In genomic region chr5:132470596-132470995, GRCh38 we compare ENCODE assay signal across 13 cellular contexts. TPM values are rescaled to one million over a fixed set of nuclear protein-coding genes. Genes with fewer than 3 reads are reported as not detected.
A peak's percentile ranks its signal among the peaks of the same experiment; 100 is the strongest.
DNase-seq lines count a peak whose midpoint lies in the region; ATAC-seq and TF ChIP-seq lines count a peak whose summit lies in the region.
"Had no signal": no experiment of that assay in that cellular context is flagged by ENCODE, and none has a peak within 500 bp of the region (broad histone marks: within the 10 kb centered on the region; RNA-seq: fewer than 3 reads in every experiment).

No MANE protein-coding gene starts in this region.

- H3K4me3 ChIP-seq in tibial artery: no peak overlapping the region
- H3K4me3 ChIP-seq in vagina: no peak overlapping the region
- H3K4me3 ChIP-seq: MG63, SJSA1 had no signal

- no peak overlapping the region for H3K27ac Mint-ChIP-seq in activated naive CD4-positive, alpha-beta T cell treated with anti-CD3 and anti-CD28 coated beads, Interleukin-2, amount 10 ng/mL, durations not matched to agents 7 days and 5 days
- no peak overlapping the region for H3K27ac Mint-ChIP-seq in activated naive CD4-positive, alpha-beta T cell treated with anti-CD3 and anti-CD28 coated beads, Interleukin-2, amount 50 U/mL, for 72 hours
- H3K27ac Mint-ChIP-seq in T-cell: peak overlapping the region; percentile 94 to 97

- intact Hi-C loops in tibial artery (cut with DNase I; ENCODE audit: low total_unique reads): no loop called here
- intact Hi-C loops in vagina (cut with DNase I): no loop called here

- DNase-seq in activated naive CD4-positive, alpha-beta T cell treated with anti-CD3 and anti-CD28 coated beads, Interleukin-2, amount 10 ng/mL, durations not matched to agents 7 days and 5 days: peak; percentile 21
- DNase-seq in activated naive CD4-positive, alpha-beta T cell treated with anti-CD3 and anti-CD28 coated beads, Interleukin-2, amount 50 U/mL, for 72 hours (ENCODE audit: low spot score in 2 of 2): no peak
- peak in 4 of 34 experiments; percentile 1 to 10 (median 3) for DNase-seq in T-cell
- peak; percentile 26 for DNase-seq in mesenteric fat pad (ENCODE audit: low spot score)
- DNase-seq in tibial artery: peak; percentile 5 to 51
- no peak for DNase-seq in NCI-H2171 (lab: John Stamatoyannopoulos, UW)
- no peak for DNase-seq in vagina (ENCODE audit: extremely low spot score in 2 of 2)
- DNase-seq: DMS79 treated with DMSO at 0.1 percent for 48 hours; MG63; stimulated activated CD4-positive, alpha-beta T cell treated with anti-CD3 and anti-CD28 coated beads, Interleukin-15, amount 100 ng/mL, for 24 hours had no signal

- peaks cover 98% of the 10 kb centered on the region for H3K4me1 Mint-ChIP-seq in activated naive CD4-positive, alpha-beta T cell treated with anti-CD3 and anti-CD28 coated beads, Interleukin-2, amount 10 ng/mL, durations not matched to agents 7 days and 5 days
- H3K4me1 Mint-ChIP-seq in T-cell: peaks cover 85 to 95% (median 89%) of the 10 kb centered on the region in 3 donors

- H3K4me1 ChIP-seq in tibial artery (peaks cover 0 to 14% (median 11%) of the 10 kb centered on the region in 4 donors), vagina (peaks cover 50% of the 10 kb centered on the region)

- no peaks in the 10 kb centered on the region for H3K27me3 Mint-ChIP-seq in activated naive CD4-positive, alpha-beta T cell treated with anti-CD3 and anti-CD28 coated beads, Interleukin-2, amount 10 ng/mL, durations not matched to agents 7 days and 5 days
- H3K27me3 Mint-ChIP-seq in T-cell: no peaks in the 10 kb centered on the region

- no peak for TF ChIP-seq POLR2A in vagina (IDR thresholded peaks at IDR 0.05)

- H3K9me3 Mint-ChIP-seq in activated naive CD4-positive, alpha-beta T cell treated with anti-CD3 and anti-CD28 coated beads, Interleukin-2, amount 10 ng/mL, durations not matched to agents 7 days and 5 days: no peaks in the 10 kb centered on the region
- H3K9me3 Mint-ChIP-seq in activated naive CD4-positive, alpha-beta T cell treated with anti-CD3 and anti-CD28 coated beads, Interleukin-2, amount 50 U/mL, for 72 hours: no peaks in the 10 kb centered on the region
- no peaks in the 10 kb centered on the region for H3K9me3 Mint-ChIP-seq in T-cell

- CTCF ChIA-PET in activated naive CD4-positive, alpha-beta T cell treated with anti-CD3 and anti-CD28 coated beads, Interleukin-2, amount 10 ng/mL, durations not matched to agents 7 days and 5 days (lab: Charles Lee): interaction anchor here (0.8 to 4.6 kb wide), 8 partner anchors 10 to 81 kb away, joined by 3 to 29 read pairs (median 5); partner anchors contain the start of gene IRF1
- CTCF ChIA-PET in T-cell (lab: Charles Lee): interaction anchor here (1.1 to 1.2 kb wide), 4 partner anchors 10 to 43 kb away, joined by 3 to 8 read pairs (median 5); no protein-coding TSS in a partner anchor

- H3K27me3 ChIP-seq in tibial artery: no peaks in the 10 kb centered on the region
- H3K27me3 ChIP-seq in vagina: no peaks in the 10 kb centered on the region
- H3K27me3 ChIP-seq: MG63, SJSA1 had no signal

- H3K36me3 Mint-ChIP-seq in activated naive CD4-positive, alpha-beta T cell treated with anti-CD3 and anti-CD28 coated beads, Interleukin-2, amount 10 ng/mL, durations not matched to agents 7 days and 5 days: peaks cover 35% of the 10 kb centered on the region
- no peaks in the 10 kb centered on the region for H3K36me3 Mint-ChIP-seq in activated naive CD4-positive, alpha-beta T cell treated with anti-CD3 and anti-CD28 coated beads, Interleukin-2, amount 50 U/mL, for 72 hours
- H3K36me3 Mint-ChIP-seq in T-cell: peaks cover 6% of the 10 kb centered on the region

- TF ChIP-seq CTCF in tibial artery (IDR thresholded peaks at IDR 0.05) (no peak), vagina (IDR thresholded peaks at IDR 0.05) (no peak)

- POLR2A ChIA-PET in T-cell (lab: Charles Lee): interaction anchor here (0.7 to 5.0 kb wide), 12 partner anchors 8 to 45 kb away, joined by 3 to 75 read pairs (median 6); partner anchors contain the start of gene IRF1 (in 1 of the 2)

- no peak overlapping the region for H3K4me3 Mint-ChIP-seq in activated naive CD4-positive, alpha-beta T cell treated with anti-CD3 and anti-CD28 coated beads, Interleukin-2, amount 10 ng/mL, durations not matched to agents 7 days and 5 days
- peak overlapping the region in 1 of 3 donors; percentile 53 for H3K4me3 Mint-ChIP-seq in T-cell

- H3K36me3 ChIP-seq in tibial artery: no peaks in the 10 kb centered on the region
- no peaks in the 10 kb centered on the region for H3K36me3 ChIP-seq in vagina
- H3K36me3 ChIP-seq: SJSA1 had no signal

- no peak overlapping the region for H3K27ac ChIP-seq in tibial artery
- no peak overlapping the region for H3K27ac ChIP-seq in vagina
- H3K27ac ChIP-seq: parathyroid adenoma, SJSA1 had no signal

- H3K9me3 ChIP-seq in tibial artery (no peaks in the 10 kb centered on the region), vagina (no peaks in the 10 kb centered on the region)
- H3K9me3 ChIP-seq: SJSA1 had no signal

- ATAC-seq in activated naive CD4-positive, alpha-beta T cell treated with anti-CD3 and anti-CD28 coated beads, Interleukin-2, amount 50 U/mL, for 72 hours: no peak
- ATAC-seq in T-cell (replicated peaks in 1 of 4) (no peak), GM21619 (IDR thresholded peaks at IDR 0.05; ENCODE audit: unreplicated experiment) (no peak)

RNA-seq across cellular contexts. Expression of gene IRF1, which starts 20.0 kb away (rescaled TPM):
- 100 to 1,000 TPM; 107 to 156 TPM for total RNA-seq in activated naive CD4-positive, alpha-beta T cell treated with anti-CD3 and anti-CD28 coated beads, Interleukin-2, amount 50 U/mL, for 72 hours
- total RNA-seq in T-cell (100 to 1,000 TPM; 167 to 859 (median 252) TPM), mesenteric fat pad (61.1 TPM), vagina (49.8 TPM)

Comparison
In these comparisons a context has a peak if more than half of its experiments do, and no peak if none do; other contexts are left out.
1. DNase-seq: peak in activated naive CD4-positive, alpha-beta T cell treated with anti-CD3 and anti-CD28 coated beads, Interleukin-2, amount 10 ng/mL, durations not matched to agents 7 days and 5 days (single experiment), mesenteric fat pad (single experiment) and tibial artery (2 of 2); none in activated naive CD4-positive, alpha-beta T cell treated with anti-CD3 and anti-CD28 coated beads, Interleukin-2, amount 50 U/mL, for 72 hours (0 of 2), NCI-H2171 (single experiment) and vagina (0 of 2).
2. H3K27ac Mint-ChIP-seq: peak in T-cell (2 of 2); none in activated naive CD4-positive, alpha-beta T cell treated with anti-CD3 and anti-CD28 coated beads, Interleukin-2, amount 10 ng/mL, durations not matched to agents 7 days and 5 days (single experiment) and activated naive CD4-positive, alpha-beta T cell treated with anti-CD3 and anti-CD28 coated beads, Interleukin-2, amount 50 U/mL, for 72 hours (0 of 2).